ENCODE assay signal across 24 cellular contexts in the genomic region with DNA sequence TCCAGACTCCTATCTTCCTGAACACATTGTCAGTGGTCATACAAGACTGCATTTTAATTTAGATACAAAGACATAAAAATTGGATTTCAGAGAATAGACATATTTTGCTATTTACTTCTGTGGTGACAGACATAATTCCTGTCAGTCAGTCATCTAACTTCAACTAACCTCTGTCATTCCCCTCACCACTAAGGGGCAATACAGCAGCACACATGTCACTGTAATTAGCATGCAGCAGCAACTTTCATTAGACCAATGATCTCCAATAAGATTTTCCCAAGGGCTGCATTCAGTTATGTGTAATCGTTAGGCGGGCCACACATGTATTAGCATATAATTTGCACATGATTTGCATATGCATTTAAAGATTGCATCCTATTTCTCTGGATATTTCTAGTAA.
DNase-seq lines count a peak whose midpoint lies in the region; ATAC-seq and TF ChIP-seq lines count a peak whose summit lies in the region.
"Had no signal": no experiment of that assay in that cellular context is flagged by ENCODE, and none has a peak within 500 bp of the region (broad histone marks: within the 10 kb centered on the region; RNA-seq: fewer than 3 reads in every experiment).

No MANE protein-coding gene starts in this region.

- TF ChIP-seq POLR2A in ovary (IDR thresholded peaks at IDR 0.05), result no peak

- TF ChIP-seq EP300 in ovary (IDR thresholded peaks at IDR 0.05), result no peak

- no peaks in the 10 kb centered on the region for H3K27me3 ChIP-seq in ovary
- H3K27me3 ChIP-seq: foreskin keratinocyte, suprapubic skin had no signal

- no peaks in the 10 kb centered on the region for H3K36me3 Mint-ChIP-seq in Calu3 (ENCODE audit: insufficient read depth, unreplicated experiment)
- H3K36me3 Mint-ChIP-seq in WTC11, result no peaks in the 10 kb centered on the region
- H3K36me3 Mint-ChIP-seq: activated naive CD4-positive, alpha-beta T cell treated with anti-CD3 and anti-CD28 coated beads, Interleukin-2, amount 50 U/mL, for 24 hours had no signal

- H3K27ac Mint-ChIP-seq in Calu3 (ENCODE audit: unreplicated experiment) (no peak overlapping the region), WTC11 (no peak overlapping the region)
- H3K27ac Mint-ChIP-seq: activated naive CD4-positive, alpha-beta T cell treated with anti-CD3 and anti-CD28 coated beads, Interleukin-2, amount 50 U/mL, for 24 hours; activated T-cell treated with anti-CD3 and anti-CD28 coated beads, Interleukin-2, amount 50 U/mL, for 72 hours; nephron had no signal

- BruUV-seq in Calu3 (replicated peaks; lab: Mats Ljungman, UMichigan), result no TSS peak

- DNase-seq in Calu3, result peak; percentile 3
- DNase-seq in NCI-H526 (lab: John Stamatoyannopoulos, UW), result peak; percentile 26 to 46
- no peak for DNase-seq in WTC11 (ENCODE audit: low spot score)
- no peak for DNase-seq in stimulated activated CD4-positive, alpha-beta T cell treated with anti-CD3 and anti-CD28 coated beads, Interleukin-15, amount 100 ng/mL, for 24 hours
- no peak for DNase-seq in ovary
- no peak for DNase-seq in T-helper 9 cell
- DNase-seq in foreskin fibroblast, result no peak
- DNase-seq: activated CD4-positive, CD25-positive, alpha-beta regulatory T cell; activated CD8-positive, alpha-beta memory T cell treated with anti-CD3 and anti-CD28 coated beads for 24 hours; activated T-cell treated with anti-CD3 and anti-CD28 coated beads, Interleukin-2, amount 50 U/mL, for 72 hours; AML-193; cortex of kidney; foreskin keratinocyte; kidney glomerular epithelial cell; NCI-H2029 treated with DMSO at 0.1 percent for 48 hours; NCI-H774; small intestine; stimulated activated CD4-positive, alpha-beta T cell treated with anti-CD3 and anti-CD28 coated beads, Interleukin-4, amount 100 ng/mL, for 4 hours had no signal

- no peaks in the 10 kb centered on the region for H3K9me3 ChIP-seq in ovary
- H3K9me3 ChIP-seq: prostate gland, suprapubic skin had no signal

- no peaks in the 10 kb centered on the region for H3K36me3 ChIP-seq in ovary
- H3K36me3 ChIP-seq: prostate gland, suprapubic skin had no signal

- no peaks in the 10 kb centered on the region for H3K4me1 ChIP-seq in ovary (ENCODE audit: insufficient read depth)
- H3K4me1 ChIP-seq: foreskin keratinocyte, prostate gland, suprapubic skin had no signal

- H3K4me1 Mint-ChIP-seq in Calu3 (ENCODE audit: low read depth, unreplicated experiment) (no peaks in the 10 kb centered on the region), WTC11 (no peaks in the 10 kb centered on the region)
- H3K4me1 Mint-ChIP-seq: activated naive CD4-positive, alpha-beta T cell treated with anti-CD3 and anti-CD28 coated beads, Interleukin-2, amount 50 U/mL, for 24 hours; nephron had no signal

- H3K27me3 Mint-ChIP-seq in Calu3 (ENCODE audit: unreplicated experiment) (no peaks in the 10 kb centered on the region), WTC11 (ENCODE audit: low read depth) (no peaks in the 10 kb centered on the region)
- H3K27me3 Mint-ChIP-seq: activated naive CD4-positive, alpha-beta T cell treated with anti-CD3 and anti-CD28 coated beads, Interleukin-2, amount 50 U/mL, for 24 hours had no signal

- POLR2A ChIA-PET in WTC11 (lab: Charles Lee), result no interaction called here

- no peak overlapping the region for H3K4me3 Mint-ChIP-seq in Calu3 (ENCODE audit: low read depth, unreplicated experiment)
- no peak overlapping the region for H3K4me3 Mint-ChIP-seq in WTC11
- H3K4me3 Mint-ChIP-seq: activated naive CD4-positive, alpha-beta T cell treated with anti-CD3 and anti-CD28 coated beads, Interleukin-2, amount 50 U/mL, for 24 hours; activated T-cell treated with anti-CD3 and anti-CD28 coated beads, Interleukin-2, amount 50 U/mL, for 72 hours; nephron had no signal

- 78 to 82% (median 79%) methylated on average over 2 of the region's 2 CpGs for WGBS in ovary, 3 donors

- peak; percentile 69 for ATAC-seq in WTC11
- ATAC-seq: activated T-cell treated with anti-CD3 and anti-CD28 coated beads, Interleukin-2, amount 50 U/mL, for 72 hours; foreskin keratinocyte had no signal

- intact Hi-C loops in Calu3 (cut with micrococcal nuclease; ENCODE audit: unreplicated experiment), result loop anchor here (5.0 to 10.0 kb wide), 2 partner anchors 331 to 627 kb away; partner anchors contain the start of gene NR4A2
- intact Hi-C loops in ovary (cut with DNase I), result no loop called here

- TF ChIP-seq CTCF in 22Rv1 (IDR thresholded peaks at IDR 0.05) (0 out of 2 replicates have a peak, but pooled peaks have one; percentile 7), Calu3 (IDR thresholded peaks at IDR 0.05; ENCODE audit: unreplicated experiment) (no peak), WTC11 (IDR thresholded peaks at IDR 0.05) (no peak), ovary (IDR thresholded peaks at IDR 0.05) (no peak), foreskin fibroblast (IDR thresholded peaks at IDR 0.05; ENCODE audit: low read depth, low read length) (no peak)

- H3K9me3 Mint-ChIP-seq in Calu3 (ENCODE audit: low read depth, unreplicated experiment) (no peaks in the 10 kb centered on the region), WTC11 (no peaks in the 10 kb centered on the region)
- H3K9me3 Mint-ChIP-seq: activated naive CD4-positive, alpha-beta T cell treated with anti-CD3 and anti-CD28 coated beads, Interleukin-2, amount 50 U/mL, for 24 hours; activated T-cell treated with anti-CD3 and anti-CD28 coated beads, Interleukin-2, amount 50 U/mL, for 72 hours; nephron had no signal

- no peak overlapping the region for H3K4me3 ChIP-seq in ovary
- H3K4me3 ChIP-seq in foreskin fibroblast (ENCODE audit: low read depth in 1 of 2, low read length in 2 of 2), result no peak overlapping the region
- H3K4me3 ChIP-seq: prostate gland, suprapubic skin had no signal

- H3K27ac ChIP-seq in 22Rv1 (no peak overlapping the region), ovary (no peak overlapping the region)
- H3K27ac ChIP-seq: foreskin keratinocyte, prostate gland, RWPE1, suprapubic skin had no signal

- CTCF ChIA-PET in Calu3 (lab: Charles Lee), result no interaction called here
- CTCF ChIA-PET in WTC11 (lab: Charles Lee), result no interaction called here

TF ChIP-seq in WTC11, 78 proteins besides CTCF, POLR2A, EP300 and RAD21:
- TF ChIP-seq, protein P1, sequence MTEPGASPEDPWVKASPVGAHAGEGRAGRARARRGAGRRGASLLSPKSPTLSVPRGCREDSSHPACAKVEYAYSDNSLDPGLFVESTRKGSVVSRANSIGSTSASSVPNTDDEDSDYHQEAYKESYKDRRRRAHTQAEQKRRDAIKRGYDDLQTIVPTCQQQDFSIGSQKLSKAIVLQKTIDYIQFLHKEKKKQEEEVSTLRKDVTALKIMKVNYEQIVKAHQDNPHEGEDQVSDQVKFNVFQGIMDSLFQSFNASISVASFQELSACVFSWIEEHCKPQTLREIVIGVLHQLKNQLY (CRISPR knock-in tag; IDR thresholded peaks at IDR 0.05), result no peak
- TF ChIP-seq ZNF423 (CRISPR knock-in tag; IDR thresholded peaks at IDR 0.05) (no peak), ERG (CRISPR knock-in tag; IDR thresholded peaks at IDR 0.05) (no peak), ATF1 (CRISPR knock-in tag; IDR thresholded peaks at IDR 0.05) (no peak), ZNF396 (CRISPR knock-in tag; IDR thresholded peaks at IDR 0.05; ENCODE audit: borderline replicate concordance) (no peak), NFE2L1 (CRISPR knock-in tag; IDR thresholded peaks at IDR 0.05) (no peak), GRHL2 (CRISPR knock-in tag; IDR thresholded peaks at IDR 0.05; ENCODE audit: insufficient replicate concordance, severe bottlenecking) (no peak), GTF2I (CRISPR knock-in tag; conservative IDR thresholded peaks at IDR 0.05) (no peak), NR2C2 (CRISPR knock-in tag; IDR thresholded peaks at IDR 0.05) (no peak)
TF ChIP-seq in WTC11: peak in this region for 0.

Comparison
In these comparisons a context has a peak if more than half of its experiments do, and no peak if none do; other contexts are left out.
1. DNase-seq: peak in Calu3 (single experiment) and NCI-H526 (2 of 2); none in WTC11 (single experiment), stimulated activated CD4-positive, alpha-beta T cell treated with anti-CD3 and anti-CD28 coated beads, Interleukin-15, amount 100 ng/mL, for 24 hours (single experiment), ovary (0 of 5), T-helper 9 cell (single experiment) and foreskin fibroblast (0 of 2).